In the genomic region with DNA sequence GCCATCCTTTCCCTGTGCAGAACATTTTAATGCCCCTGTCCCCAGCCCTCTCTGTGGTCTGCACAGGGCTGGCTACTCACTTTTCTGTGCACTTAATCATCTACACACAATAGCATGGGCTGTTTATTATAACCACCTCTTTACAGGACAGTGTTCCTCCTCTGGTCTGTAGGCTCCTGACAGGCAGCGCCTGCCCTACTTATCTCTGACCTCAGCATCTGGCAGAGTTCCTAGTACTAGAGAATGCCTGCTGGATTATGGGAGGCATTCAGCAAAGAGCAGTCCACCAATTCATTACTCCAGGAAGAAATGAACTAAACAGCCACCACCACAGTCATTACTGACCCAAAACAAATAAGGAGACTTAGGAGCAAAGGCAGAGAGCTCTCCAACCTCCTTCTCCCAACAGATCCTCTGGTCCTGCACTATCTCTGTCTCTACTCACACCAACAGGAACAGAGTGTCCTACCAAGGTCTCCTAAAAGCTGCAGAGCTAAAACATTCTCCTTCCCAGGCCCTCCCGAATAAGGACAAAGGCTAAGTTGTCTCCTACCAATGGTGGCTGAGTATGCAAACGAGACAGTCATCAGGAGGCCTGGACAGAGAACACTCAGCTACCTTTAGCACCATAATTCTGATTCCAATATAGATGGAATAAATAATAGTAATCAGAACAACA, we compare ENCODE assay signal across 13 cellular contexts.
DNase-seq lines count a peak whose midpoint lies in the region; ATAC-seq and TF ChIP-seq lines count a peak whose summit lies in the region.
"Had no signal": no experiment of that assay in that cellular context is flagged by ENCODE, and none has a peak within 500 bp of the region (broad histone marks: within the 10 kb centered on the region; RNA-seq: fewer than 3 reads in every experiment).

No MANE protein-coding gene starts in this region.

- no peak overlapping the region for H3K4me3 ChIP-seq in ACC112 (ENCODE audit: low read depth, low read length)
- H3K4me3 ChIP-seq in IMR-90 (ENCODE audit: insufficient read depth, low read depth, low read length): no peak overlapping the region
- H3K4me3 ChIP-seq: BLaER1 treated with 17β-estradiol and CSF1 and Interleukin-3, amounts not matched to agents 10 nM and 100 nM; suprapubic skin had no signal

- peak; percentile 90 for ATAC-seq in IMR-90 (ENCODE audit: low read depth)
- no peak for ATAC-seq in HG03097 (IDR thresholded peaks at IDR 0.05; ENCODE audit: low FRiP score, unreplicated experiment)
- no peak for ATAC-seq in HG02678 (IDR thresholded peaks at IDR 0.05; ENCODE audit: unreplicated experiment)

- no peak overlapping the region for H3K27ac ChIP-seq in ACC112 (ENCODE audit: low read depth, low read length)
- H3K27ac ChIP-seq in IMR-90 (ENCODE audit: insufficient read depth, low read length): no peak overlapping the region
- H3K27ac ChIP-seq: BLaER1 treated with 17β-estradiol and CSF1 and Interleukin-3, amounts not matched to agents 10 nM and 100 nM; suprapubic skin had no signal

- peaks cover 4% of the 10 kb centered on the region; the same call in 1 of the 2 replicates for H3K9me1 ChIP-seq in IMR-90 (ENCODE audit: insufficient read depth, low read length)

- TF ChIP-seq POLR2A in IMR-90 (IDR thresholded peaks at IDR 0.05; ENCODE audit: low read depth, low read length): no peak

- H3K79me1 ChIP-seq in IMR-90 (ENCODE audit: low read depth in 1 of 2, low read length in 2 of 2): no peaks in the 10 kb centered on the region

- H3K23ac ChIP-seq in IMR-90 (ENCODE audit: low read depth, low read length): no peak overlapping the region

- H3K18ac ChIP-seq in IMR-90 (ENCODE audit: low read depth, low read length): peak overlapping the region; percentile 33

- no peak for TF ChIP-seq CTCF in IMR-90 (conservative IDR thresholded peaks at IDR 0.05; ENCODE audit: low read depth, low read length)

- no peak for TF ChIP-seq RAD21 in IMR-90 (IDR thresholded peaks at IDR 0.05; ENCODE audit: low read length)

- H2BK15ac ChIP-seq in IMR-90 (ENCODE audit: low read depth, low read length): peak overlapping the region; percentile 29; the same call in 1 of the 3 replicates

- WGBS in IMR-90 (ENCODE audit: extremely low coverage in 2 of 2, insufficient read length in 1 of 2), 2 experiments: no CpG with 5 or more reads among the region's 3 CpGs

- H4K8ac ChIP-seq in IMR-90 (ENCODE audit: low read depth in 2 of 2, low read length in 2 of 2): peak overlapping the region in 1 of 2 experiments; percentile 70; a peak in 2 of 4 replicates

- POLR2A ChIA-PET in IMR-90 (lab: Charles Lee; ENCODE audit: unreplicated experiment): no interaction called here

- H4K91ac ChIP-seq in IMR-90 (ENCODE audit: insufficient read depth, low read depth, low read length): peak overlapping the region; percentile 60

- H3K27me3 ChIP-seq in ACC112 (ENCODE audit: insufficient read depth, low read length): no peaks in the 10 kb centered on the region
- H3K27me3 ChIP-seq in IMR-90 (ENCODE audit: control insufficient read depth, insufficient read depth, low read length): no peaks in the 10 kb centered on the region
- H3K27me3 ChIP-seq: BLaER1 treated with 17β-estradiol and CSF1 and Interleukin-3, amounts not matched to agents 10 nM and 100 nM; suprapubic skin had no signal

- H3K36me3 ChIP-seq in ACC112 (ENCODE audit: insufficient read depth, low read length) (no peaks in the 10 kb centered on the region), IMR-90 (ENCODE audit: control insufficient read depth, insufficient read depth, low read length) (no peaks in the 10 kb centered on the region)
- H3K36me3 ChIP-seq: BLaER1 treated with 17β-estradiol and CSF1 and Interleukin-3, amounts not matched to agents 10 nM and 100 nM; suprapubic skin had no signal

- H2BK20ac ChIP-seq in IMR-90 (ENCODE audit: low read depth, low read length): peak overlapping the region; percentile 76

- CTCF ChIA-PET in IMR-90 (lab: Yijun Ruan, JAX): interaction anchor here (0.5 kb wide), 1 partner anchor 86 kb away, joined by 3 read pairs; no protein-coding TSS in a partner anchor

- H3K9me3 ChIP-seq in IMR-90 (ENCODE audit: control insufficient read depth, insufficient read depth, low read length): no peaks in the 10 kb centered on the region
- H3K9me3 ChIP-seq: suprapubic skin had no signal

- H3K56ac ChIP-seq in IMR-90 (ENCODE audit: extremely low read depth, insufficient read depth, low read length): no peak overlapping the region

- no peak overlapping the region for H2BK5ac ChIP-seq in IMR-90 (ENCODE audit: low read depth, low read length, poor library complexity, severe bottlenecking)

- no peaks in the 10 kb centered on the region for H3K79me2 ChIP-seq in ACC112 (ENCODE audit: control insufficient read depth, insufficient read depth, low read length, unreplicated experiment)

- peak overlapping the region; percentile 45 for H4K5ac ChIP-seq in IMR-90 (ENCODE audit: low read depth, low read length)

- BruUV-seq in IMR-90 (replicated peaks; lab: Mats Ljungman, UMichigan): no TSS peak

- in situ Hi-C loops in IMR-90 (cut with MboI; ENCODE audit: low sequenced_read_pairs): no loop called here

- H3K14ac ChIP-seq in IMR-90 (replicated peaks; ENCODE audit: low read depth, low read length): no peak overlapping the region; the same call in 1 of the 2 replicates

- dilution Hi-C loops in IMR-90 (cut with HindIII; ENCODE audit: low sequenced_read_pairs, unreplicated experiment): no loop called here

- peak overlapping the region; percentile 22 for H2AFZ ChIP-seq in ACC112 (ENCODE audit: low read length, unreplicated experiment)
- peak overlapping the region; percentile 82 for H2AFZ ChIP-seq in IMR-90 (replicated peaks; ENCODE audit: low read length, poor library complexity)

- no peak overlapping the region for H2AK5ac ChIP-seq in IMR-90 (ENCODE audit: low read depth, low read length)

- H3K4ac ChIP-seq in IMR-90 (ENCODE audit: low read depth, low read length): peak overlapping the region; percentile 75

- H3K4me1 ChIP-seq in ACC112 (ENCODE audit: control insufficient read depth, insufficient read depth, low read length, unreplicated experiment) (peaks cover 26% of the 10 kb centered on the region), IMR-90 (ENCODE audit: control insufficient read depth, insufficient read depth, low read length) (peaks cover 10% of the 10 kb centered on the region)
- H3K4me1 ChIP-seq: BLaER1 treated with 17β-estradiol and CSF1 and Interleukin-3, amounts not matched to agents 10 nM and 100 nM; suprapubic skin had no signal

- H2AK9ac ChIP-seq in IMR-90 (replicated peaks; ENCODE audit: low read depth, low read length, poor library complexity): no peak overlapping the region

- H3K4me2 ChIP-seq in IMR-90 (ENCODE audit: low read depth, low read length): peak overlapping the region; percentile 19; the same call in 1 of the 2 replicates
- H3K4me2 ChIP-seq: BLaER1 treated with 17β-estradiol and CSF1 and Interleukin-3, amounts not matched to agents 10 nM and 100 nM had no signal

- peak overlapping the region; percentile 86 for H2BK120ac ChIP-seq in IMR-90 (ENCODE audit: low read depth, low read length)

- H4K20me1 ChIP-seq in IMR-90 (ENCODE audit: insufficient read depth, low read length): no peaks in the 10 kb centered on the region
- H4K20me1 ChIP-seq: BLaER1 treated with 17β-estradiol and CSF1 and Interleukin-3, amounts not matched to agents 10 nM and 100 nM had no signal

- DNase-seq in IMR-90: peak; percentile 84
- peak; percentile 7 to 12 for DNase-seq in dermis microvascular lymphatic vessel endothelial cell (ENCODE audit: low read depth in 2 of 2)
- peak; percentile 51 for DNase-seq in midbrain (lab: John Stamatoyannopoulos, UW)
- no peak for DNase-seq in activated CD4-positive, alpha-beta T cell treated with anti-CD3 and anti-CD28 coated beads, Interleukin-2, amount 50 U/mL, for 4 hours
- DNase-seq in NCI-H510A (lab: John Stamatoyannopoulos, UW): no peak
- DNase-seq: activated CD8-positive, alpha-beta memory T cell treated with anti-CD3 and anti-CD28 coated beads for 24 hours; immature natural killer cell; Kasumi-1 had no signal

- intact Hi-C loops in IMR-90 (cut with micrococcal nuclease): loop anchor here (5.0 kb wide), 1 partner anchor 335 kb away; a partner anchor contains a TSS

- no peak overlapping the region for H3K9ac ChIP-seq in IMR-90 (ENCODE audit: low read depth, low read length)
- H3K9ac ChIP-seq: BLaER1 treated with 17β-estradiol and CSF1 and Interleukin-3, amounts not matched to agents 10 nM and 100 nM had no signal

TF ChIP-seq in IMR-90, 13 proteins besides CTCF, POLR2A, EP300 and RAD21:
- TF ChIP-seq FOS (IDR thresholded peaks at IDR 0.05; ENCODE audit: low read depth, low read length): no peak
- TF ChIP-seq MXI1 (IDR thresholded peaks at IDR 0.05; ENCODE audit: borderline replicate concordance, low read depth, low read length): no peak
- TF ChIP-seq CHD1 (IDR thresholded peaks at IDR 0.05; ENCODE audit: low read depth, low read length): no peak
- TF ChIP-seq RCOR1 (IDR thresholded peaks at IDR 0.05; ENCODE audit: insufficient replicate concordance, low read length): no peak
- TF ChIP-seq NFE2L2 (IDR thresholded peaks at IDR 0.05; ENCODE audit: low read depth, low read length): no peak
- 0 out of 2 replicates have a peak, but pooled peaks have one; percentile 3 for TF ChIP-seq MAFK (IDR thresholded peaks at IDR 0.05; ENCODE audit: low read depth, low read length)

Comparison
In these comparisons a context has a peak if more than half of its experiments do, and no peak if none do; other contexts are left out.
1. DNase-seq: peak in IMR-90 (single experiment), dermis microvascular lymphatic vessel endothelial cell (2 of 2) and midbrain (single experiment); none in activated CD4-positive, alpha-beta T cell treated with anti-CD3 and anti-CD28 coated beads, Interleukin-2, amount 50 U/mL, for 4 hours (0 of 2) and NCI-H510A (single experiment).